ENCODE assay signal across 8 cellular contexts in the genomic region with DNA sequence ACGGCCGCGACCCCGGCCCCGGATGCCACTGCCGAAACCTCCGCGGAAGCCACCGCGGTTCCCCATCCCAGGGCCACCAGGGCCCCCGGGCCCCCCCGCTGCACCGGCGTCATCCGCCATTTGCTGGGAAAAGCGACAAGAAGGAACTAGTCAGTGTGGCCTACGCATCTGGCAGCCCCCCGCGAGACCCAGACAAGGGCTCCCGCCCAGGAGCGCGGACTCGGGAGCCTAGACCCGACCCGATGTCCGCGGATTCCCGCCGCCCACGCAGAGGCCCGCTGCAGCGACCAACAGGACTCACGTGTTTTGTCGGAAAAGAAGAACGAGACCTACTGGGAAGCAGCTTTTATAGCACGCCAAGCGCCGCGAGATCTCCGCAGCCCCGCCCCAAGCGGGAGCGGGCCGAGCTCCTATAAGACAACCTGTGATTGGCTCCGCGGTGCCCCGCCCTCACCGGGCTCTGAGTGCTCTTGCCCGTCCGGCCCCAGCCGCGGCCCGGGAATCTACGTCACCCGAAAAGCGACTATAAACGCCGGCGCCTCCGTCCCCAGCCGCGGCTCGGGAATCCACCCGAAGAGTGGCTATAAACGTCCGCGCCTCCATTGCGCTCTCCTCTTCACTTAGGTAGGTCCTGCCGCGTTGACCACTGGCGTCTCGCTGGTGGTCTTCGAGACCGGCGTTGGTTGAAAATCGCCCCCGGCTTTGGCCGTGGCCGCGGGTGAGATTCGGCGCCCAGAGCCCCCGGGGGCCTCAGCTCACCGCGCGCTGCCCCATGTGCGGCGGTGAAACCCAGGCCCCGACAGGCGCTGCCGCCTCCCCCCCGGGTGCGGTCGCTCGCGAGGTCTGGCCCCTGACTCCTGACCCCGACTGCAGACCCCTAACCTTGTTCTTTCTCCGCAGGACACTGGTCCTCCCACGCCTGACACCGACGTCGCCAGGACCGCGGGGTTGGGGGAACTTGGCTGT. TPM values are rescaled to one million over a fixed set of nuclear protein-coding genes. Genes with fewer than 3 reads are reported as not detected.
DNase-seq lines count a peak whose midpoint lies in the region; ATAC-seq, FAIRE-seq and TF ChIP-seq lines count a peak whose summit lies in the region.

A gene (minus strand): TSS at position 321 of the 966 bp plus-strand sequence. CDS start 201 bp downstream, at position 120.

- H3K27me3 Mint-ChIP-seq in dendritic cell treated with granulocyte-macrophage colony-stimulating factor and Interleukin-4, amounts not matched to agents 40 ng/mL and 50 ng/mL, for 4 days: no peaks in the 10 kb centered on the region

- H3K9ac ChIP-seq in HepG2 (ENCODE audit: insufficient read depth, low read depth, low read length): peak within 1 kb of the TSS; percentile 96

- H3K4me3 ChIP-seq in HepG2 (replicated peaks in 1 of 3; ENCODE audit: insufficient read depth in 1 of 3, low read depth in 2 of 3, low read length in 3 of 3): peak within 1 kb of the TSS; percentile 84 to 94 (median 92)

- CTCF ChIA-PET in HepG2 (lab: Yijun Ruan, JAX; ENCODE audit: low intra/inter-chr PET ratio, low total read pairs): no interaction called here

- peak within 1 kb of the TSS; percentile 88 for H3K27ac ChIP-seq in HepG2 (ENCODE audit: extremely low read length, insufficient read depth, low read length)

- peaks cover 52% of the 10 kb centered on the region for H3K4me1 Mint-ChIP-seq in dendritic cell treated with granulocyte-macrophage colony-stimulating factor and Interleukin-4, amounts not matched to agents 40 ng/mL and 50 ng/mL, for 4 days (ENCODE audit: low read depth)

- peak; percentile 100 for TF ChIP-seq POLR2A in HepG2 (IDR thresholded peaks at IDR 0.05; ENCODE audit: insufficient read depth in 1 of 2, low read depth in 2 of 2, low read length in 2 of 2)

- peaks cover 59% of the 10 kb centered on the region for H3K36me3 Mint-ChIP-seq in dendritic cell treated with granulocyte-macrophage colony-stimulating factor and Interleukin-4, amounts not matched to agents 40 ng/mL and 50 ng/mL, for 4 days (ENCODE audit: low read depth)

- peak within 1 kb of the TSS; percentile 88 for H3K4me3 Mint-ChIP-seq in dendritic cell treated with granulocyte-macrophage colony-stimulating factor and Interleukin-4, amounts not matched to agents 40 ng/mL and 50 ng/mL, for 4 days

- TSS peak; percentile 84 for BruUV-seq in HepG2 (replicated peaks; lab: Mats Ljungman, UMichigan)

- H3K9me3 ChIP-seq in HepG2 (ENCODE audit: low read length): no peaks in the 10 kb centered on the region

- DNase-seq in C1 segment of cervical spinal cord (lab: John Stamatoyannopoulos, UW) (peak; percentile 79 to 99 (median 94)), NCI-H774 (lab: John Stamatoyannopoulos, UW) (peak; percentile 88), HepG2 (ENCODE audit: low spot score) (peak; percentile 97)
- DNase-seq in activated CD4-positive, alpha-beta T cell treated with anti-CD3 and anti-CD28 coated beads, Interleukin-2, amount 50 U/mL, for 4 hours: peak; percentile 99
- DNase-seq in stimulated activated CD4-positive, alpha-beta T cell treated with anti-CD3 and anti-CD28 coated beads, Interleukin-4, amount 100 ng/mL, for 1 hour: peak; percentile 97

- peak in 1 of 2 experiments; percentile 26; a peak in 1 of 4 replicates for TF ChIP-seq EP300 in HepG2 (IDR thresholded peaks at IDR 0.05; ENCODE audit: low read depth in 2 of 2, low read length in 2 of 2)
- TF ChIP-seq EP300 in HepG2 (CRISPR knock-in tag; IDR thresholded peaks at IDR 0.05; ENCODE audit: borderline replicate concordance): no peak; the same call in 1 of the 2 replicates

- peak within 1 kb of the TSS; percentile 100 for H3K4me2 ChIP-seq in HepG2 (ENCODE audit: low read depth, low read length)

- H3K27me3 ChIP-seq in HepG2 (ENCODE audit: control insufficient read depth in 1 of 2, insufficient read depth in 2 of 2, low read length in 2 of 2): no peaks in the 10 kb centered on the region; a peak in 1 of 5 replicates

- in situ Hi-C loops in HepG2 (cut with HindIII; ENCODE audit: extremely low pct_ligation_motif_present, low pct_unique_long_range_greater_than_20kb): no loop called here

- 0% methylated on average over 10 of the region's 104 CpGs for WGBS in HepG2 (ENCODE audit: low lambda C conversion rate)

- peak; percentile 25 for TF ChIP-seq RAD21 in HepG2 (CRISPR knock-in tag; IDR thresholded peaks at IDR 0.05)

- peaks cover 3 to 19% of the 10 kb centered on the region in 2 experiments; a peak in 3 of 5 replicates for H3K36me3 ChIP-seq in HepG2 (replicated peaks in 1 of 2; ENCODE audit: control insufficient read depth in 1 of 2, insufficient read depth in 2 of 2, low read length in 2 of 2)

- ATAC-seq in GM19395 (IDR thresholded peaks at IDR 0.05; ENCODE audit: unreplicated experiment): peak; percentile 79
- peak; percentile 76 for ATAC-seq in HG03565 (IDR thresholded peaks at IDR 0.05; ENCODE audit: unreplicated experiment)
- ATAC-seq in HepG2: peak; percentile 61

- H2AFZ ChIP-seq in HepG2 (ENCODE audit: low read length): no peak within 1 kb of the TSS

- POLR2A ChIA-PET in HepG2 (lab: Yijun Ruan, JAX): interaction anchor here (0.5 to 3.1 kb wide), 56 partner anchors 10 to 536 kb away, joined by 3 to 131 read pairs (median 6); a partner anchor contains a TSS

- intact Hi-C loops in dendritic cell treated with granulocyte-macrophage colony-stimulating factor and Interleukin-4, amounts not matched to agents 40 ng/mL and 50 ng/mL, for 4 days (cut with micrococcal nuclease): no loop called here
- intact Hi-C loops in HepG2 (cut with micrococcal nuclease; ENCODE audit: unreplicated experiment): no loop called here

- H3K4me1 ChIP-seq in HepG2 (ENCODE audit: insufficient read depth, low read length): peaks cover 44% of the 10 kb centered on the region

- H3K9me3 Mint-ChIP-seq in dendritic cell treated with granulocyte-macrophage colony-stimulating factor and Interleukin-4, amounts not matched to agents 40 ng/mL and 50 ng/mL, for 4 days: no peaks in the 10 kb centered on the region

- peak; percentile 90 for FAIRE-seq in HepG2 (lab: Jason Lieb, UNC)

- peaks cover 34% of the 10 kb centered on the region for H4K20me1 ChIP-seq in HepG2 (ENCODE audit: insufficient read depth, low read length)

- TF ChIP-seq CTCF in HepG2 (CRISPR knock-in tag; IDR thresholded peaks at IDR 0.05): peak; percentile 2; the same call in 1 of the 2 replicates

- H3K27ac Mint-ChIP-seq in dendritic cell treated with granulocyte-macrophage colony-stimulating factor and Interleukin-4, amounts not matched to agents 40 ng/mL and 50 ng/mL, for 4 days: peak within 1 kb of the TSS; percentile 97

- H3K79me2 ChIP-seq in HepG2 (ENCODE audit: insufficient read depth, low read length): peaks cover 40% of the 10 kb centered on the region

TF ChIP-seq in HepG2, 621 proteins besides CTCF, POLR2A, EP300 and RAD21 (continues in another document):
- TF ChIP-seq, protein P1, sequence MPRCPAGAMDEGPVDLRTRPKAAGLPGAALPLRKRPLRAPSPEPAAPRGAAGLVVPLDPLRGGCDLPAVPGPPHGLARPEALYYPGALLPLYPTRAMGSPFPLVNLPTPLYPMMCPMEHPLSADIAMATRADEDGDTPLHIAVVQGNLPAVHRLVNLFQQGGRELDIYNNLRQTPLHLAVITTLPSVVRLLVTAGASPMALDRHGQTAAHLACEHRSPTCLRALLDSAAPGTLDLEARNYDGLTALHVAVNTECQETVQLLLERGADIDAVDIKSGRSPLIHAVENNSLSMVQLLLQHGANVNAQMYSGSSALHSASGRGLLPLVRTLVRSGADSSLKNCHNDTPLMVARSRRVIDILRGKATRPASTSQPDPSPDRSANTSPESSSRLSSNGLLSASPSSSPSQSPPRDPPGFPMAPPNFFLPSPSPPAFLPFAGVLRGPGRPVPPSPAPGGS (CRISPR knock-in tag; IDR thresholded peaks at IDR 0.05): peak; percentile 49; the same call in 1 of the 2 replicates
- TF ChIP-seq ZNF232 (CRISPR knock-in tag; IDR thresholded peaks at IDR 0.05; ENCODE audit: borderline replicate concordance) (peak; percentile 30; the same call in 1 of the 2 replicates), PAX8 (CRISPR knock-in tag; IDR thresholded peaks at IDR 0.05; ENCODE audit: borderline replicate concordance) (no peak), SAFB2 (CRISPR knock-in tag; IDR thresholded peaks at IDR 0.05; ENCODE audit: borderline replicate concordance, low read depth) (no peak; the same call in 1 of the 2 replicates), SPEN (CRISPR knock-in tag; IDR thresholded peaks at IDR 0.05; ENCODE audit: low read depth) (peak; percentile 99), MXI1 (IDR thresholded peaks at IDR 0.05; ENCODE audit: borderline replicate concordance, low read depth, low read length) (peak; percentile 85; the same call in 2 of the 3 replicates), ZNF292 (CRISPR knock-in tag; IDR thresholded peaks at IDR 0.05; ENCODE audit: borderline replicate concordance, low read depth) (no peak), FOXK2 (IDR thresholded peaks at IDR 0.05) (no peak), ZBTB7B (CRISPR knock-in tag; IDR thresholded peaks at IDR 0.05) (no peak; the same call in 1 of the 2 replicates), GABPB1 (CRISPR knock-in tag; IDR thresholded peaks at IDR 0.05) (peak; percentile 89), MXD4 (CRISPR knock-in tag; IDR thresholded peaks at IDR 0.05) (peak; percentile 84)

RNA-seq across cellular contexts. Expression of the gene that starts here (rescaled TPM):
- 1,908 and 1,988 TPM in 2 replicates for total RNA-seq in HepG2 (2016; rRNA removed; fragmentation: Illumina TruSeq; extraction: Trizol)
- 7,477 and 8,510 TPM in 2 replicates for total RNA-seq in HepG2 (2016; cell fraction: cytosol; rRNA removed; fragmentation: Illumina TruSeq; extraction: Trizol; ENCODE audit: low read depth)
- 1,713 and 1,999 TPM in 2 replicates for total RNA-seq in HepG2 (2016; cell fraction: insoluble cytoplasmic fraction; rRNA removed; fragmentation: Illumina TruSeq; extraction: Trizol)
- total RNA-seq in HepG2 (2016; cell fraction: membrane; rRNA removed; fragmentation: Illumina TruSeq; extraction: Trizol): 6,682 and 6,920 TPM in 2 replicates
- total RNA-seq in HepG2 (2016; cell fraction: nucleus; rRNA removed; fragmentation: Illumina TruSeq; extraction: Trizol): 868 and 972 TPM in 2 replicates
- 4,513 and 4,514 TPM in 2 replicates for polyA plus RNA-seq in HepG2 (2011; rRNA removed)
- polyA plus RNA-seq in HepG2 (2011; cell fraction: cytosol; rRNA removed): 4,562 and 7,573 TPM in 2 replicates
- polyA plus RNA-seq in HepG2 (2011; cell fraction: nucleus; rRNA removed): 3,188 and 3,237 TPM in 2 replicates
- 2,719 and 4,159 TPM in 2 replicates for polyA plus RNA-seq in HepG2 (2012)
- polyA plus RNA-seq in HepG2 (2016; cell fraction: cytosol; fragmentation: Illumina TruSeq; extraction: Trizol; ENCODE audit: low read depth): 15,334 and 17,742 TPM in 2 replicates
- polyA plus RNA-seq in HepG2 (2016; cell fraction: insoluble cytoplasmic fraction; fragmentation: Illumina TruSeq; extraction: Trizol; ENCODE audit: low read depth): 2,736 and 3,340 TPM in 2 replicates
- polyA plus RNA-seq in HepG2 (2016; cell fraction: membrane; fragmentation: Illumina TruSeq; extraction: Trizol; ENCODE audit: low read depth): 10,909 and 11,775 TPM in 2 replicates
- 2,261 and 2,419 TPM in 2 replicates for polyA plus RNA-seq in HepG2 (2016; cell fraction: nucleus; fragmentation: Illumina TruSeq; extraction: Trizol; ENCODE audit: insufficient read depth, low read depth)
- 5,720 and 6,943 TPM in 2 replicates for polyA minus RNA-seq in HepG2 (2011; rRNA and poly(A)+ RNA removed; ENCODE audit: low replicate concordance)
- 2,159 and 2,271 TPM in 2 replicates for polyA minus RNA-seq in HepG2 (2011; cell fraction: cytosol; rRNA and poly(A)+ RNA removed)
- polyA minus RNA-seq in HepG2 (2011; cell fraction: nucleus; rRNA and poly(A)+ RNA removed): 430 and 534 TPM in 2 replicates

Comparison
In these comparisons a context has a peak if more than half of its experiments do, and no peak if none do; other contexts are left out.
1. Peak in every context shown above with its lines: DNase-seq, ATAC-seq, H3K4me3 ChIP-seq and H3K27ac ChIP-seq.